ENCODE assay signal across 8 cellular contexts in the genomic region with DNA sequence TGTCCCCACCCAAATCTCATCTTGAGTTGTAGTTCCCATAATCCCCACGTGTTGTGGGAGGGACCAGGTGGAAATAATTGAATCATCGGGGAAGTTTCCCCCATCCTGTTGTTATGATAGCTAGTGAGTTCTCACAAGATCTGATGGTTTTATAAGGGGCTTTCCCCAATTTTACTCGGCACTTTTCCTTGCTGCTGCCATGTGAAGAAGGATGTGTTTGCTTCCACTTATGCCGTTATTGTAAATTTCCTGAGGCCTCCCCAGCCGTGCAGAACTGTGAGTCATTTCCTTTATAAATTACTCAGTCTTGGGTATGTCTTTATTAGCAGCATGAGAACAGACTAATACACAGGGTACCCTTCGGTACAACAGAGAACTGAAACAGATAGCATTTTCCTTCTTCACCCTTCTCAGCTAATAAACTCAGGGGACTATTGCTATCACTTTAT. TPM values are rescaled to one million over a fixed set of nuclear protein-coding genes. Genes with fewer than 3 reads are reported as not detected.
DNase-seq lines count a peak whose midpoint lies in the region; ATAC-seq and TF ChIP-seq lines count a peak whose summit lies in the region.
"Not testable (repeated sequence)": the region's sequence is repeated elsewhere in the genome, so short reads cannot be mapped to it uniquely, and the experiment has no call there.

No MANE protein-coding gene starts in this region.

- DNase-seq in GM12864 (ENCODE audit: low read depth), result peak; percentile 24
- DNase-seq in T-helper 2 cell, result peak in 4 of 5 experiments; percentile 34 to 63 (median 42)
- DNase-seq in activated T-helper 2 cell treated with anti-CD3 and anti-CD28 coated beads, Interferon-gamma antibody, Interleukin-2, Interleukin-4, amounts not matched to agents 10 μg/mL and 5 μg/mL and 100 μg/mL, durations not matched to agents 14 hours and 24 hours and 36 hours (ENCODE audit: low spot score), result peak; percentile 22
- peak; percentile 57 for DNase-seq in esophagus muscularis mucosa (ENCODE audit: extremely low spot score)
- DNase-seq in osteocyte (ENCODE audit: extremely low spot score, unreplicated experiment), result not testable (repeated sequence)
- DNase-seq in stimulated activated naive CD8-positive, alpha-beta T cell treated with anti-CD3 and anti-CD28 coated beads, Interleukin-15, Interleukin-2, amounts not matched to agents 100 U/mL and 50 U/mL, for 24 hours, result peak; percentile 55

- H3K4me1 Mint-ChIP-seq in activated T-helper 2 cell treated with anti-CD3 and anti-CD28 coated beads, Interferon-gamma antibody, Interleukin-2, Interleukin-4, amounts not matched to agents 10 μg/mL and 5 μg/mL and 100 μg/mL, durations not matched to agents 14 hours and 24 hours and 36 hours (ENCODE audit: low read depth), result peaks cover 15% of the 10 kb centered on the region
- peaks cover 19% of the 10 kb centered on the region for H3K4me1 Mint-ChIP-seq in osteocyte (ENCODE audit: unreplicated experiment)

- 22% methylated on average over 6 of the region's 6 CpGs for WGBS in esophagus muscularis mucosa

- H3K4me3 ChIP-seq in GM12864 (ENCODE audit: low read depth, low read length); esophagus muscularis mucosa: not testable (repeated sequence)

- intact Hi-C loops in activated T-helper 2 cell treated with anti-CD3 and anti-CD28 coated beads, Interferon-gamma antibody, Interleukin-2, Interleukin-4, amounts not matched to agents 10 μg/mL and 5 μg/mL and 100 μg/mL, durations not matched to agents 14 hours and 24 hours and 36 hours (cut with micrococcal nuclease), result loop anchor here (1.0 to 5.0 kb wide), 3 partner anchors 25 to 82 kb away; a partner anchor contains a TSS
- intact Hi-C loops in esophagus muscularis mucosa (cut with DNase I), result not testable (repeated sequence)

- not testable (repeated sequence) for H3K27me3 ChIP-seq in esophagus muscularis mucosa

- TF ChIP-seq POLR2A in esophagus muscularis mucosa (IDR thresholded peaks at IDR 0.05; ENCODE audit: low read depth), result not testable (repeated sequence)

- H3K4me3 Mint-ChIP-seq in activated T-helper 2 cell treated with anti-CD3 and anti-CD28 coated beads, Interferon-gamma antibody, Interleukin-2, Interleukin-4, amounts not matched to agents 10 μg/mL and 5 μg/mL and 100 μg/mL, durations not matched to agents 14 hours and 24 hours and 36 hours (ENCODE audit: low read depth), result not testable (repeated sequence)
- peak overlapping the region; percentile 39 for H3K4me3 Mint-ChIP-seq in osteocyte (ENCODE audit: unreplicated experiment)

- H3K27ac ChIP-seq in esophagus muscularis mucosa (replicated peaks in 1 of 4), result peak overlapping the region in 1 of 4 donors; percentile 42

- H3K4me1 ChIP-seq in esophagus muscularis mucosa, result not testable (repeated sequence)

- peak overlapping the region; percentile 60 for H3K27ac Mint-ChIP-seq in activated T-helper 2 cell treated with anti-CD3 and anti-CD28 coated beads, Interferon-gamma antibody, Interleukin-2, Interleukin-4, amounts not matched to agents 10 μg/mL and 5 μg/mL and 100 μg/mL, durations not matched to agents 14 hours and 24 hours and 36 hours
- H3K27ac Mint-ChIP-seq in osteocyte (ENCODE audit: unreplicated experiment), result peak overlapping the region; percentile 88

- H3K9me3 ChIP-seq in esophagus muscularis mucosa, result not testable (repeated sequence)

- TF ChIP-seq CTCF in GM12864 (IDR thresholded peaks at IDR 0.05; ENCODE audit: low read depth, low read length, missing control alignments); esophagus muscularis mucosa (IDR thresholded peaks at IDR 0.05): not testable (repeated sequence)
- peak; percentile 17 for TF ChIP-seq CTCF in osteocyte (IDR thresholded peaks at IDR 0.05)

- TF ChIP-seq EP300 in esophagus muscularis mucosa (IDR thresholded peaks at IDR 0.05), result not testable (repeated sequence)

- peaks cover 43% of the 10 kb centered on the region for H3K9me3 Mint-ChIP-seq in activated T-helper 2 cell treated with anti-CD3 and anti-CD28 coated beads, Interferon-gamma antibody, Interleukin-2, Interleukin-4, amounts not matched to agents 10 μg/mL and 5 μg/mL and 100 μg/mL, durations not matched to agents 14 hours and 24 hours and 36 hours
- H3K9me3 Mint-ChIP-seq in osteocyte (ENCODE audit: unreplicated experiment), result not testable (repeated sequence)

- peaks cover 84% of the 10 kb centered on the region for H3K36me3 Mint-ChIP-seq in activated T-helper 2 cell treated with anti-CD3 and anti-CD28 coated beads, Interferon-gamma antibody, Interleukin-2, Interleukin-4, amounts not matched to agents 10 μg/mL and 5 μg/mL and 100 μg/mL, durations not matched to agents 14 hours and 24 hours and 36 hours (ENCODE audit: low read depth)
- not testable (repeated sequence) for H3K36me3 Mint-ChIP-seq in osteocyte (ENCODE audit: unreplicated experiment)

- H3K36me3 ChIP-seq in esophagus muscularis mucosa, result not testable (repeated sequence)

- H3K27me3 Mint-ChIP-seq in activated T-helper 2 cell treated with anti-CD3 and anti-CD28 coated beads, Interferon-gamma antibody, Interleukin-2, Interleukin-4, amounts not matched to agents 10 μg/mL and 5 μg/mL and 100 μg/mL, durations not matched to agents 14 hours and 24 hours and 36 hours (ENCODE audit: low read depth); osteocyte (ENCODE audit: unreplicated experiment): not testable (repeated sequence)

- ATAC-seq in GM21723 (IDR thresholded peaks at IDR 0.05; ENCODE audit: unreplicated experiment) (peak; percentile 78), HG03565 (IDR thresholded peaks at IDR 0.05; ENCODE audit: unreplicated experiment) (peak; percentile 91)
- ATAC-seq in stimulated activated naive CD8-positive, alpha-beta T cell treated with anti-CD3 and anti-CD28 coated beads, Interleukin-15, Interleukin-2, amounts not matched to agents 100 U/mL and 50 U/mL, for 24 hours, result peak; percentile 97

RNA-seq across cellular contexts. Expression of a gene that starts 45.3 kb away (rescaled TPM):
- total RNA-seq in activated T-helper 2 cell treated with anti-CD3 and anti-CD28 coated beads, Interferon-gamma antibody, Interleukin-2, Interleukin-4, amounts not matched to agents 10 μg/mL and 5 μg/mL and 100 μg/mL, durations not matched to agents 14 hours and 24 hours and 36 hours, result 120 and 128 TPM in 2 replicates
- total RNA-seq in esophagus muscularis mucosa (10 to 100 TPM; 15.7 to 19.9 (median 17.7) TPM), osteocyte (3.9 and 4.1 TPM in 2 replicates)
